Comparison of ENCODE assay signal across 1 cellular context in genomic region chr15:68560501-68561113, GRCh38.
TF ChIP-seq lines count a peak whose summit lies in the region.

No MANE protein-coding gene starts in this region.

TF ChIP-seq in H1, 55 proteins besides CTCF, POLR2A, EP300 and RAD21:
- TF ChIP-seq HDAC6 (IDR thresholded peaks at IDR 0.05; ENCODE audit: low read depth, low read length), result no peak
- no peak for TF ChIP-seq CEBPB (IDR thresholded peaks at IDR 0.05; ENCODE audit: low read depth, low read length)
- TF ChIP-seq YY1 (IDR thresholded peaks at IDR 0.05; ENCODE audit: low read depth, low read length), result no peak
- no peak for TF ChIP-seq TCF12 (IDR thresholded peaks at IDR 0.05; ENCODE audit: low read depth, low read length)
- TF ChIP-seq FOSL1 (IDR thresholded peaks at IDR 0.05; ENCODE audit: insufficient read depth, low read depth, low read length), result no peak
- no peak for TF ChIP-seq HDAC2 (IDR thresholded peaks at IDR 0.05; ENCODE audit: borderline replicate concordance in 1 of 2, low read depth in 2 of 2, low read length in 2 of 2)
- TF ChIP-seq KDM4A (IDR thresholded peaks at IDR 0.05; ENCODE audit: low read depth, low read length, severe bottlenecking), result no peak
- TF ChIP-seq ATF2 (IDR thresholded peaks at IDR 0.05; ENCODE audit: low read length), result no peak
- no peak for TF ChIP-seq TEAD4 (IDR thresholded peaks at IDR 0.05; ENCODE audit: low read depth, low read length)
- TF ChIP-seq EGR1 (IDR thresholded peaks at IDR 0.05; ENCODE audit: borderline replicate concordance, low read depth, low read length), result no peak
- no peak for TF ChIP-seq PHF8 (conservative IDR thresholded peaks at IDR 0.05; ENCODE audit: low read depth, low read length)
- no peak for TF ChIP-seq JUN (IDR thresholded peaks at IDR 0.05; ENCODE audit: low read depth, low read length)
- no peak for TF ChIP-seq CBX8 (IDR thresholded peaks at IDR 0.05; ENCODE audit: borderline replicate concordance, low read depth, low read length)
- TF ChIP-seq CHD2 (IDR thresholded peaks at IDR 0.05; ENCODE audit: low read length), result no peak
- no peak for TF ChIP-seq POU5F1 (IDR thresholded peaks at IDR 0.05; ENCODE audit: low read depth, low read length)
- no peak for TF ChIP-seq EZH2 (IDR thresholded peaks at IDR 0.05; ENCODE audit: low read depth, low read length, severe bottlenecking)
- TF ChIP-seq SIRT6 (IDR thresholded peaks at IDR 0.05; ENCODE audit: low read length), result no peak
- no peak for TF ChIP-seq SRF (IDR thresholded peaks at IDR 0.05; ENCODE audit: low read depth, low read length)
